8 cellular contexts compared by ENCODE assay signal in genomic region chr15:41284425-41285177, GRCh38. TPM values are rescaled to one million over a fixed set of nuclear protein-coding genes. Genes with fewer than 3 reads are reported as not detected.
DNase-seq lines count a peak whose midpoint lies in the region; ATAC-seq and TF ChIP-seq lines count a peak whose summit lies in the region.

No MANE protein-coding gene starts in this region.

- DNase-seq in Ammon's horn (ENCODE audit: low spot score), result peak; percentile 30
- peak; percentile 30 for DNase-seq in H7
- peak; percentile 50 for DNase-seq in fibroblast of the aortic adventitia (ENCODE audit: low read depth)
- DNase-seq in neural progenitor cell (ENCODE audit: low spot score), result peak; percentile 21
- DNase-seq in dedifferentiated amniotic fluid mesenchymal stem cell (ENCODE audit: extremely low spot score), result no peak
- DNase-seq in mucosa of gallbladder (ENCODE audit: low spot score), result no peak

- peaks cover 5% of the 10 kb centered on the region for H3K4me1 ChIP-seq in neural progenitor cell

- H3K4me3 Mint-ChIP-seq in neural progenitor cell, result peak overlapping the region; percentile 100

- H3K27me3 Mint-ChIP-seq in neural progenitor cell (ENCODE audit: insufficient read depth, low read depth), result no peaks in the 10 kb centered on the region

- no peaks in the 10 kb centered on the region for H3K9me3 Mint-ChIP-seq in neural progenitor cell

- no peaks in the 10 kb centered on the region for H3K27me3 ChIP-seq in H7 (ENCODE audit: control insufficient read depth, insufficient read depth, low read length)
- H3K27me3 ChIP-seq in neural progenitor cell, result no peaks in the 10 kb centered on the region

- H3K36me3 ChIP-seq in H7 (replicated peaks; ENCODE audit: control insufficient read depth, insufficient read depth, low read length), result peaks cover 23% of the 10 kb centered on the region
- H3K36me3 ChIP-seq in neural progenitor cell, result peaks cover 22% of the 10 kb centered on the region

- H3K36me3 Mint-ChIP-seq in neural progenitor cell, result peaks cover 29% of the 10 kb centered on the region

- H2AFZ ChIP-seq in neural progenitor cell (replicated peaks), result peak overlapping the region; percentile 64

- H3K27ac ChIP-seq in VCaP, result peak overlapping the region; percentile 89
- no peak overlapping the region for H3K27ac ChIP-seq in neural progenitor cell

- no peak for TF ChIP-seq CTCF in VCaP (conservative IDR thresholded peaks at IDR 0.05)
- TF ChIP-seq CTCF in fibroblast of the aortic adventitia (IDR thresholded peaks at IDR 0.05; ENCODE audit: insufficient read depth, low read length), result no peak
- TF ChIP-seq CTCF in neural progenitor cell (IDR thresholded peaks at IDR 0.05), result no peak

- H3K9me3 ChIP-seq in neural progenitor cell (ENCODE audit: low read depth), result no peaks in the 10 kb centered on the region

- H3K27ac Mint-ChIP-seq in neural progenitor cell, result peak overlapping the region; percentile 99

- peaks cover 24% of the 10 kb centered on the region for H4K20me1 ChIP-seq in neural progenitor cell (ENCODE audit: low read depth)

- peak overlapping the region; percentile 91 for H3K4me2 ChIP-seq in neural progenitor cell

- no peak for ATAC-seq in GM19035 (IDR thresholded peaks at IDR 0.05; ENCODE audit: unreplicated experiment)

- H3K79me2 ChIP-seq in neural progenitor cell (ENCODE audit: low read depth), result peaks cover 52% of the 10 kb centered on the region

- H3K4me1 Mint-ChIP-seq in neural progenitor cell, result peaks cover 33% of the 10 kb centered on the region

- H3F3A ChIP-seq in neural progenitor cell (ENCODE audit: low read depth), result peaks cover 6% of the 10 kb centered on the region

- peak overlapping the region; percentile 73 for H3K9ac ChIP-seq in neural progenitor cell

- H3K4me3 ChIP-seq in H7 (ENCODE audit: insufficient read depth, low read depth, low read length) (peak overlapping the region; percentile 99), fibroblast of the aortic adventitia (ENCODE audit: low read depth, low read length) (peak overlapping the region; percentile 92), neural progenitor cell (peak overlapping the region; percentile 85)

RNA-seq across cellular contexts. Expression of gene OIP5, which starts 47.8 kb away (rescaled TPM):
- total RNA-seq in H7 (2014; rRNA removed; shearing (Covaris generic)), result 45.0 and 46.2 TPM in 2 replicates
- total RNA-seq in fibroblast of the aortic adventitia (ENCODE audit: low replicate concordance), result 0.25 and 9.0 TPM in 2 replicates
- 70.2 and 80.9 TPM in 2 replicates for total RNA-seq in neural progenitor cell (ENCODE audit: low replicate concordance)
- 1.8 TPM for total RNA-seq in mucosa of gallbladder

RNA-seq across cellular contexts. Expression of gene NUSAP1, which starts 48.1 kb away (rescaled TPM):
- total RNA-seq in H7 (2014; rRNA removed; shearing (Covaris generic)), result 148 and 188 TPM in 2 replicates
- 21.3 and 85.8 TPM in 2 replicates for total RNA-seq in fibroblast of the aortic adventitia (ENCODE audit: low replicate concordance)
- 388 and 525 TPM in 2 replicates for total RNA-seq in neural progenitor cell (ENCODE audit: low replicate concordance)
- total RNA-seq in mucosa of gallbladder, result 9.1 TPM

RNA-seq across cellular contexts. Expression of gene CHP1, which starts 53.5 kb away (rescaled TPM):
- total RNA-seq in H7 (2014; rRNA removed; shearing (Covaris generic)), result 58.0 and 71.9 TPM in 2 replicates
- total RNA-seq in fibroblast of the aortic adventitia (ENCODE audit: low replicate concordance), result 120 and 131 TPM in 2 replicates
- 133 and 144 TPM in 2 replicates for total RNA-seq in neural progenitor cell (ENCODE audit: low replicate concordance)
- total RNA-seq in mucosa of gallbladder, result 290 TPM

RNA-seq across cellular contexts. Expression of gene EXD1, which starts 54.0 kb away (rescaled TPM):
- total RNA-seq in H7 (2014; rRNA removed; shearing (Covaris generic)), result 0.22 and 0.73 TPM in 2 replicates
- not detected in 2 replicates for total RNA-seq in fibroblast of the aortic adventitia (ENCODE audit: low replicate concordance)
- total RNA-seq in neural progenitor cell (ENCODE audit: low replicate concordance), result 0.06 and 0.41 TPM in 2 replicates
- total RNA-seq in mucosa of gallbladder, result 0.12 TPM

Comparison
In these comparisons a context has a peak if more than half of its experiments do, and no peak if none do; other contexts are left out.
1. DNase-seq: peak in Ammon's horn (single experiment), H7 (single experiment), fibroblast of the aortic adventitia (single experiment) and neural progenitor cell (single experiment); none in dedifferentiated amniotic fluid mesenchymal stem cell (single experiment) and mucosa of gallbladder (single experiment).
2. Peak in every context shown above with its lines, with median percentiles within 50 percentile points of each other: H3K4me3 ChIP-seq.